Comparison of ENCODE assay signal across 13 cellular contexts in genomic region chr22:48098936-48099245, GRCh38.
DNase-seq lines count a peak whose midpoint lies in the region; ATAC-seq and TF ChIP-seq lines count a peak whose summit lies in the region.
"Had no signal": no experiment of that assay in that cellular context is flagged by ENCODE, and none has a peak within 500 bp of the region (broad histone marks: within the 10 kb centered on the region; RNA-seq: fewer than 3 reads in every experiment).

No MANE protein-coding gene starts in this region.

- DNase-seq in cardiac septum (ENCODE audit: low spot score) (peak; percentile 22), left ventricle myocardium inferior (no peak), sciatic nerve (ENCODE audit: low spot score) (no peak), H4 (ENCODE audit: low spot score) (no peak), hippocampal formation (lab: John Stamatoyannopoulos, UW) (no peak)
- DNase-seq in activated CD8-positive, alpha-beta T cell treated with anti-CD3 and anti-CD28 coated beads for 36 hours: peak; percentile 17
- DNase-seq: brain microvascular endothelial cell, erythroblast, NCI-H1048, NCI-H510A treated with DMSO at 0.1 percent for 48 hours, SJCRH30 had no signal

- TF ChIP-seq CTCF in left ventricle myocardium inferior (IDR thresholded peaks at IDR 0.05; ENCODE audit: borderline replicate concordance): no peak
- no peak for TF ChIP-seq CTCF in activated CD8-positive, alpha-beta T cell treated with anti-CD3 and anti-CD28 coated beads for 36 hours (IDR thresholded peaks at IDR 0.05)

- CTCF ChIA-PET in activated CD8-positive, alpha-beta T cell treated with anti-CD3 and anti-CD28 coated beads for 36 hours (lab: Charles Lee): no interaction called here

- no peaks in the 10 kb centered on the region for H3K4me1 ChIP-seq in left ventricle myocardium inferior
- peaks cover 53% of the 10 kb centered on the region for H3K4me1 ChIP-seq in thymus (ENCODE audit: control insufficient read depth, insufficient read depth, low read length)
- H3K4me1 ChIP-seq: SJCRH30 had no signal

- no peaks in the 10 kb centered on the region for H3K9me3 Mint-ChIP-seq in activated CD8-positive, alpha-beta T cell treated with anti-CD3 and anti-CD28 coated beads for 36 hours

- peaks cover 28% of the 10 kb centered on the region for H3K4me1 Mint-ChIP-seq in activated CD8-positive, alpha-beta T cell treated with anti-CD3 and anti-CD28 coated beads for 36 hours (ENCODE audit: low read depth)

- H3K27me3 ChIP-seq in left ventricle myocardium inferior (ENCODE audit: low read depth) (peaks cover 96% of the 10 kb centered on the region), thymus (ENCODE audit: control insufficient read depth, insufficient read depth) (no peaks in the 10 kb centered on the region)
- H3K27me3 ChIP-seq: brain microvascular endothelial cell had no signal

- ATAC-seq in HG02884 (IDR thresholded peaks at IDR 0.05; ENCODE audit: unreplicated experiment) (peak; percentile 16), sciatic nerve (no peak)
- ATAC-seq in activated CD8-positive, alpha-beta T cell treated with anti-CD3 and anti-CD28 coated beads for 36 hours: no peak

- H3K27ac ChIP-seq in left ventricle myocardium inferior (replicated peaks): no peak overlapping the region
- peak overlapping the region; percentile 91 for H3K27ac ChIP-seq in thymus (ENCODE audit: low read depth)
- H3K27ac ChIP-seq: brain microvascular endothelial cell, SJCRH30 had no signal

- POLR2A ChIA-PET in activated CD8-positive, alpha-beta T cell treated with anti-CD3 and anti-CD28 coated beads for 36 hours (lab: Charles Lee): no interaction called here

- peak overlapping the region; percentile 90 for H3K27ac Mint-ChIP-seq in activated CD8-positive, alpha-beta T cell treated with anti-CD3 and anti-CD28 coated beads for 36 hours

- H3K27me3 Mint-ChIP-seq in activated CD8-positive, alpha-beta T cell treated with anti-CD3 and anti-CD28 coated beads for 36 hours: peaks cover 3% of the 10 kb centered on the region

- 21% methylated on average over 10 of the region's 10 CpGs for WGBS in thymus

- no peak overlapping the region for H3K4me3 Mint-ChIP-seq in activated CD8-positive, alpha-beta T cell treated with anti-CD3 and anti-CD28 coated beads for 36 hours

- H3K36me3 ChIP-seq in left ventricle myocardium inferior: no peaks in the 10 kb centered on the region
- no peaks in the 10 kb centered on the region for H3K36me3 ChIP-seq in thymus (ENCODE audit: control insufficient read depth, insufficient read depth)
- H3K36me3 ChIP-seq: brain microvascular endothelial cell, SJCRH30 had no signal

- no peaks in the 10 kb centered on the region for H3K36me3 Mint-ChIP-seq in activated CD8-positive, alpha-beta T cell treated with anti-CD3 and anti-CD28 coated beads for 36 hours (ENCODE audit: low read depth)

- intact Hi-C loops in cardiac septum (cut with DNase I): no loop called here
- intact Hi-C loops in left ventricle myocardium inferior (cut with micrococcal nuclease): no loop called here
- intact Hi-C loops in activated CD8-positive, alpha-beta T cell treated with anti-CD3 and anti-CD28 coated beads for 36 hours (cut with micrococcal nuclease): no loop called here
- intact Hi-C loops in sciatic nerve (cut with DNase I): no loop called here

- H3K4me3 ChIP-seq in left ventricle myocardium inferior (no peak overlapping the region), thymus (ENCODE audit: low read length) (peak overlapping the region; percentile 8)
- H3K4me3 ChIP-seq: SJCRH30 had no signal

- H3K9me3 ChIP-seq in left ventricle myocardium inferior (replicated peaks) (no peaks in the 10 kb centered on the region), thymus (ENCODE audit: control insufficient read depth) (no peaks in the 10 kb centered on the region)
- H3K9me3 ChIP-seq: SJCRH30 had no signal

Comparison
In these comparisons a context has a peak if more than half of its experiments do, and no peak if none do; other contexts are left out.
1. DNase-seq: peak in cardiac septum (single experiment) and activated CD8-positive, alpha-beta T cell treated with anti-CD3 and anti-CD28 coated beads for 36 hours (single experiment); none in left ventricle myocardium inferior (single experiment), sciatic nerve (single experiment), H4 (single experiment) and hippocampal formation (0 of 2).